18 cellular contexts compared by ENCODE assay signal in genomic region chr12:131138638-131139362, GRCh38.
DNase-seq lines count a peak whose midpoint lies in the region; TF ChIP-seq lines count a peak whose summit lies in the region.
"Had no signal": no experiment of that assay in that cellular context is flagged by ENCODE, and none has a peak within 500 bp of the region (broad histone marks: within the 10 kb centered on the region; RNA-seq: fewer than 3 reads in every experiment).

No MANE protein-coding gene starts in this region.

- H3K4me3 Mint-ChIP-seq in neural crest cell, result no peak overlapping the region
- H3K4me3 Mint-ChIP-seq: CD14-positive monocyte had no signal

- no peak overlapping the region for H3K27ac ChIP-seq in BLaER1 treated with 17β-estradiol and CSF1 and Interleukin-3, amounts not matched to agents 10 nM and 100 nM
- H3K27ac ChIP-seq in dorsolateral prefrontal cortex, result peak overlapping the region in 45 of 59 donors; percentile 2 to 86 (median 59)
- H3K27ac ChIP-seq in right atrium auricular region, result no peak overlapping the region
- H3K27ac ChIP-seq: KMS-11 had no signal

- DNase-seq in dorsolateral prefrontal cortex, result peak in 9 of 10 donors; percentile 37 to 88 (median 75)
- DNase-seq in neural crest cell (ENCODE audit: low read depth, low spot score), result no peak
- DNase-seq in superior temporal gyrus (ENCODE audit: extremely low spot score), result peak; percentile 44
- no peak for DNase-seq in medulla oblongata (ENCODE audit: extremely low spot score)
- no peak for DNase-seq in right atrium auricular region (ENCODE audit: low spot score)
- DNase-seq in OCI-M2 (lab: John Stamatoyannopoulos, UW; ENCODE audit: unreplicated experiment), result no peak
- DNase-seq: DMS 273 treated with DMSO at 0.1 percent for 48 hours; DND-41; MV-4-11; NCI-H1417; NCI-H187; NCI-H2107; NCI-H510A; NCI-H748 treated with DMSO at 0.1 percent for 48 hours; NK-92 treated with Interleukin-12 subunit alpha and Interleukin-12 subunit beta, amount 100 ng/mL, for 24 hours had no signal

- no peaks in the 10 kb centered on the region for H3K36me3 Mint-ChIP-seq in neural crest cell (ENCODE audit: low read depth)

- peaks cover 12 to 41% (median 28%) of the 10 kb centered on the region in 10 experiments for H3K4me1 ChIP-seq in BLaER1 treated with 17β-estradiol and CSF1 and Interleukin-3, amounts not matched to agents 10 nM and 100 nM
- peaks cover 0 to 12% of the 10 kb centered on the region in 2 donors for H3K4me1 ChIP-seq in right atrium auricular region

- H3K36me3 ChIP-seq in BLaER1 treated with 17β-estradiol and CSF1 and Interleukin-3, amounts not matched to agents 10 nM and 100 nM, result no peaks in the 10 kb centered on the region; a peak in 1 of 22 replicates
- H3K36me3 ChIP-seq in right atrium auricular region, result peaks cover 68% of the 10 kb centered on the region

- peak overlapping the region in 8 of 11 experiments; percentile 9 to 65 (median 50); a peak in 14 of 22 replicates for H3K4me2 ChIP-seq in BLaER1 treated with 17β-estradiol and CSF1 and Interleukin-3, amounts not matched to agents 10 nM and 100 nM
- H3K4me2 ChIP-seq: KMS-11 had no signal

- no peak overlapping the region for H3K4me3 ChIP-seq in BLaER1 treated with 17β-estradiol and CSF1 and Interleukin-3, amounts not matched to agents 10 nM and 100 nM
- H3K4me3 ChIP-seq in dorsolateral prefrontal cortex (no peak overlapping the region), right atrium auricular region (no peak overlapping the region)

- no peak for TF ChIP-seq CTCF in dorsolateral prefrontal cortex (IDR thresholded peaks at IDR 0.05 in 54 of 56, conservative IDR thresholded peaks at IDR 0.05 in 2 of 56; ENCODE audit: low read depth in 1 of 56, partially characterized antibody in 56 of 56)
- TF ChIP-seq CTCF in neural crest cell (conservative IDR thresholded peaks at IDR 0.05), result no peak
- no peak for TF ChIP-seq CTCF in right atrium auricular region (IDR thresholded peaks at IDR 0.05)

- peaks cover 0 to 26% (median 0%) of the 10 kb centered on the region in 11 experiments; a peak in 4 of 22 replicates for H4K20me1 ChIP-seq in BLaER1 treated with 17β-estradiol and CSF1 and Interleukin-3, amounts not matched to agents 10 nM and 100 nM

- H3K27me3 Mint-ChIP-seq in neural crest cell (ENCODE audit: low read depth), result no peaks in the 10 kb centered on the region

- peaks cover 0 to 14% (median 0%) of the 10 kb centered on the region in 11 experiments; a peak in 4 of 22 replicates for H3K27me3 ChIP-seq in BLaER1 treated with 17β-estradiol and CSF1 and Interleukin-3, amounts not matched to agents 10 nM and 100 nM
- H3K27me3 ChIP-seq in dorsolateral prefrontal cortex, result no peaks in the 10 kb centered on the region
- no peaks in the 10 kb centered on the region for H3K27me3 ChIP-seq in right atrium auricular region

- no peaks in the 10 kb centered on the region for H3K9me3 Mint-ChIP-seq in neural crest cell

- intact Hi-C loops in dorsolateral prefrontal cortex (cut with DNase I), result loop anchor here in 1 of 2 donors (10.0 kb wide), 1 partner anchor 224 kb away; no protein-coding TSS in a partner anchor

- peaks cover 43% of the 10 kb centered on the region for H3K4me1 Mint-ChIP-seq in neural crest cell

- no peak overlapping the region for H3K9ac ChIP-seq in BLaER1 treated with 17β-estradiol and CSF1 and Interleukin-3, amounts not matched to agents 10 nM and 100 nM
- H3K9ac ChIP-seq: KMS-11 had no signal

- H3K9me3 ChIP-seq in BLaER1 treated with 17β-estradiol and CSF1 and Interleukin-3, amounts not matched to agents 10 nM and 100 nM (replicated peaks in 1 of 11), result no peaks in the 10 kb centered on the region
- no peaks in the 10 kb centered on the region for H3K9me3 ChIP-seq in right atrium auricular region

- peak overlapping the region; percentile 67 for H3K27ac Mint-ChIP-seq in neural crest cell (ENCODE audit: unreplicated experiment)
- H3K27ac Mint-ChIP-seq: CD14-positive monocyte had no signal

Comparison
In these comparisons a context has a peak if more than half of its experiments do, and no peak if none do; other contexts are left out.
1. H3K27ac ChIP-seq: peak in dorsolateral prefrontal cortex (45 of 59); none in BLaER1 treated with 17β-estradiol and CSF1 and Interleukin-3, amounts not matched to agents 10 nM and 100 nM (0 of 11) and right atrium auricular region (0 of 2).
2. DNase-seq: peak in dorsolateral prefrontal cortex (9 of 10) and superior temporal gyrus (single experiment); none in neural crest cell (single experiment), medulla oblongata (single experiment), right atrium auricular region (single experiment) and OCI-M2 (single experiment).